21 cellular contexts compared by ENCODE assay signal in the genomic region with DNA sequence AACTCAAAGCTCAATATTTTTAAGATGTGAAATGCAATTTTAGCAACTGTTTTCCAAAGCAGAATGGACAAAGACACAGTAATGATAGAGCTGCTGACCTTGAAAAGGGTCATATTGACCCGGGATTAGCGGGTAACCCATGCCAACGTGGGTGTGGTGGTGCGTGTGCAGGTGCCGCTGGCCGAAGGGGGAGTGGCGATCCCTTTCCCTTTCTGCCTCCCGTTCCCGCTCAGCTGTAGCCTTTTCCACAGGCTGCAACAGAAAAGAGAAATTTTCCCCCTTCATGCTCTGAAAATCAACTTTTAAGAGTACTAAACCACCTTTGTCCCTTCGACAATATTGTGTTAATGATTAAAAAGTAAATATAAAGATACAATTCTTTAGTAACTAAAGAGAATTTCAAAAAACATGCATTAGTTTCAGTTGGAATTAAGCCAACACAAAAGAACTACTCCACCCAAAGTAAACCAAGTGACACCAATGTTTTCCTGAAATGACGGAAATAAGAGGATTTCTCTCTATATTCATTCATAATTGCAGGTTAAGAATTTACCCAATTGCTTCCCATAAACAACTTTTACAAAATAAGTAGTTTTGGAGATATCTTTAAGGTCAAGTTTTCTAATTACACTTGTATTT.
DNase-seq lines count a peak whose midpoint lies in the region; ATAC-seq, FAIRE-seq and TF ChIP-seq lines count a peak whose summit lies in the region.
"Had no signal": no experiment of that assay in that cellular context is flagged by ENCODE, and none has a peak within 500 bp of the region (broad histone marks: within the 10 kb centered on the region; RNA-seq: fewer than 3 reads in every experiment).

No MANE protein-coding gene starts in this region.

- H3K4me1 Mint-ChIP-seq in WTC11 = peaks cover 70% of the 10 kb centered on the region
- H3K4me1 Mint-ChIP-seq: CD14-positive monocyte had no signal

- H3K27ac ChIP-seq in Karpas-422 (ENCODE audit: low read length) (peak overlapping the region; percentile 85), HepG2 (ENCODE audit: extremely low read length, insufficient read depth, low read length) (no peak overlapping the region), transverse colon (peak overlapping the region in 3 of 4 donors; percentile 21 to 59 (median 45))
- H3K27ac ChIP-seq: GM23248 had no signal

- TF ChIP-seq EP300 in HepG2 (IDR thresholded peaks at IDR 0.05; ENCODE audit: low read depth in 2 of 2, low read length in 2 of 2) (no peak), HepG2 (CRISPR knock-in tag; IDR thresholded peaks at IDR 0.05; ENCODE audit: borderline replicate concordance) (no peak), transverse colon (IDR thresholded peaks at IDR 0.05; ENCODE audit: low read depth) (no peak)

- no peak overlapping the region for H3K4me3 Mint-ChIP-seq in WTC11
- H3K4me3 Mint-ChIP-seq: activated CD8-positive, alpha-beta T cell treated with anti-CD3 and anti-CD28 coated beads, Interleukin-2, amount 10 ng/mL, durations not matched to agents 7 days and 5 days; activated T-cell treated with anti-CD3 and anti-CD28 coated beads, Interleukin-2, amount 50 U/mL, for 24 hours; naive thymus-derived CD4-positive, alpha-beta T cell; stimulated activated naive B cell treated with anti-CD40 and anti-IgM and Interleukin-4, amounts not matched to agents 10 μg/mL and 1 μg/mL and 100 μg/mL, for 72 hours had no signal

- H3K4me1 ChIP-seq in Karpas-422 (ENCODE audit: low read length) (peaks cover 49% of the 10 kb centered on the region), HepG2 (ENCODE audit: insufficient read depth, low read length) (peaks cover 46% of the 10 kb centered on the region), transverse colon (peaks cover 0 to 17% (median 2%) of the 10 kb centered on the region in 4 donors)

- CTCF ChIA-PET in WTC11 (lab: Charles Lee) = interaction anchor here (1.6 kb wide), 1 partner anchor 19 kb away, joined by 4 read pairs; no protein-coding TSS in a partner anchor
- CTCF ChIA-PET in HepG2 (lab: Yijun Ruan, JAX; ENCODE audit: low intra/inter-chr PET ratio, low total read pairs) = no interaction called here

- TF ChIP-seq CTCF in WTC11 (IDR thresholded peaks at IDR 0.05) (no peak), HepG2 (CRISPR knock-in tag; IDR thresholded peaks at IDR 0.05) (no peak), transverse colon (IDR thresholded peaks at IDR 0.05) (no peak)

- in situ Hi-C loops in HepG2 (cut with HindIII; ENCODE audit: extremely low pct_ligation_motif_present, low pct_unique_long_range_greater_than_20kb) = no loop called here
- in situ Hi-C loops in transverse colon (cut with MboI; ENCODE audit: low pct_ligation_motif_present in 1 of 4, low pct_unique_long_range_greater_than_20kb in 1 of 4, low sequenced_read_pairs in 3 of 4) = no loop called here

- no peak for TF ChIP-seq RAD21 in HepG2 (CRISPR knock-in tag; IDR thresholded peaks at IDR 0.05)

- H3K4me2 ChIP-seq in Karpas-422 (ENCODE audit: low read depth, low read length, poor library complexity, severe bottlenecking) (peak overlapping the region; percentile 48), HepG2 (ENCODE audit: low read depth, low read length) (peak overlapping the region; percentile 52)

- intact Hi-C loops in HepG2 (cut with micrococcal nuclease; ENCODE audit: unreplicated experiment) (loop anchor here (1.0 kb wide), 1 partner anchor 10 kb away; no protein-coding TSS in a partner anchor), transverse colon (cut with DNase I; ENCODE audit: low total_unique reads) (no loop called here)

- H3K9me3 ChIP-seq in Karpas-422 (ENCODE audit: low read length) (no peaks in the 10 kb centered on the region), HepG2 (ENCODE audit: low read length) (no peaks in the 10 kb centered on the region), transverse colon (no peaks in the 10 kb centered on the region), MG63 (no peaks in the 10 kb centered on the region)

- WGBS in HepG2 (ENCODE audit: low lambda C conversion rate) = 15% methylated on average over 8 of the region's 11 CpGs
- 45 to 64% methylated on average over 11 of the region's 11 CpGs for WGBS in transverse colon (ENCODE audit: low coverage in 1 of 2), 2 donors

- peaks cover 25% of the 10 kb centered on the region for H3K36me3 Mint-ChIP-seq in WTC11
- H3K36me3 Mint-ChIP-seq: CD14-positive monocyte; naive thymus-derived CD4-positive, alpha-beta T cell had no signal

- BruUV-seq in HepG2 (replicated peaks; lab: Mats Ljungman, UMichigan) = no TSS peak

- H3K36me3 ChIP-seq in Karpas-422 (ENCODE audit: insufficient read depth, low read length) (no peaks in the 10 kb centered on the region), HepG2 (replicated peaks in 1 of 2; ENCODE audit: control insufficient read depth in 1 of 2, insufficient read depth in 2 of 2, low read length in 2 of 2) (no peaks in the 10 kb centered on the region), transverse colon (no peaks in the 10 kb centered on the region), MG63 (peaks cover 31% of the 10 kb centered on the region)

- H3K9ac ChIP-seq in Karpas-422 (ENCODE audit: low read length) (no peak overlapping the region), HepG2 (ENCODE audit: insufficient read depth, low read depth, low read length) (no peak overlapping the region)
- H3K9ac ChIP-seq: GM23248 had no signal

- H3K27me3 Mint-ChIP-seq in WTC11 (ENCODE audit: low read depth) = no peaks in the 10 kb centered on the region; the same call in 1 of the 2 replicates

- POLR2A ChIA-PET in WTC11 (lab: Charles Lee) (no interaction called here), HepG2 (lab: Yijun Ruan, JAX) (interaction anchor here (1.1 to 1.9 kb wide), 2 partner anchors 10 to 12 kb away, joined by 3 to 7 read pairs; no protein-coding TSS in a partner anchor)

- H3K79me2 ChIP-seq in Karpas-422 (ENCODE audit: low read length) (no peaks in the 10 kb centered on the region), HepG2 (ENCODE audit: insufficient read depth, low read length) (no peaks in the 10 kb centered on the region)

- no peaks in the 10 kb centered on the region for H3K27me3 ChIP-seq in Karpas-422 (ENCODE audit: low read length)
- H3K27me3 ChIP-seq in HepG2 (ENCODE audit: control insufficient read depth in 1 of 2, insufficient read depth in 2 of 2, low read length in 2 of 2) = no peaks in the 10 kb centered on the region
- no peaks in the 10 kb centered on the region for H3K27me3 ChIP-seq in transverse colon
- H3K27me3 ChIP-seq in MG63 = no peaks in the 10 kb centered on the region

- H3K27ac Mint-ChIP-seq in WTC11 = 0 out of 2 replicates have a peak overlapping the region, but pooled peaks have one; percentile 29
- H3K27ac Mint-ChIP-seq: activated CD8-positive, alpha-beta T cell treated with anti-CD3 and anti-CD28 coated beads, Interleukin-2, amount 10 ng/mL, durations not matched to agents 7 days and 5 days; activated T-cell treated with anti-CD3 and anti-CD28 coated beads, Interleukin-2, amount 50 U/mL, for 24 hours; CD14-positive monocyte; naive thymus-derived CD4-positive, alpha-beta T cell; stimulated activated naive B cell treated with anti-CD40 and anti-IgM and Interleukin-4, amounts not matched to agents 10 μg/mL and 1 μg/mL and 100 μg/mL, for 72 hours had no signal

- no peak for DNase-seq in Karpas-422
- no peak for DNase-seq in WTC11 (ENCODE audit: low spot score)
- no peak for DNase-seq in HepG2 (ENCODE audit: low spot score)
- DNase-seq in transverse colon = peak; percentile 54
- DNase-seq in MG63 = no peak
- DNase-seq in NCI-H774 (lab: John Stamatoyannopoulos, UW) = no peak
- no peak for DNase-seq in CD1c-positive myeloid dendritic cell (ENCODE audit: extremely low spot score)
- DNase-seq: activated CD8-positive, alpha-beta T cell treated with anti-CD3 and anti-CD28 coated beads, Interleukin-2, amount 10 ng/mL, durations not matched to agents 7 days and 5 days; activated gamma-delta T cell treated with Interleukin-2 at 50 U/mL for 16 hours; activated T-cell treated with anti-CD3 and anti-CD28 coated beads, Interleukin-2, amount 50 U/mL, for 24 hours; effector CD4-positive, alpha-beta T cell; GM23248; KG1; left cardiac atrium; MV-4-11; naive thymus-derived CD4-positive, alpha-beta T cell; NCI-H187 treated with DMSO at 0.1 percent for 48 hours; stimulated activated CD4-positive, alpha-beta T cell treated with anti-CD3 and anti-CD28 coated beads, Interleukin-4, amount 100 ng/mL, for 1 hour; stimulated activated naive B cell treated with anti-CD40 and anti-IgM and Interleukin-4, amounts not matched to agents 10 μg/mL and 1 μg/mL and 100 μg/mL, for 72 hours had no signal

- TF ChIP-seq POLR2A in HepG2 (IDR thresholded peaks at IDR 0.05; ENCODE audit: insufficient read depth in 1 of 2, low read depth in 2 of 2, low read length in 2 of 2) (no peak), transverse colon (IDR thresholded peaks at IDR 0.05) (no peak)

- no peaks in the 10 kb centered on the region for H3K9me2 ChIP-seq in Karpas-422 (replicated peaks; ENCODE audit: insufficient read depth, low read length)

- FAIRE-seq in HepG2 (lab: Jason Lieb, UNC) = no peak
- FAIRE-seq: HTR-8/SVneo had no signal

- ATAC-seq in WTC11 = no peak
- peak; percentile 70 for ATAC-seq in HepG2
- ATAC-seq: activated CD8-positive, alpha-beta T cell treated with anti-CD3 and anti-CD28 coated beads, Interleukin-2, amount 10 ng/mL, durations not matched to agents 7 days and 5 days; naive thymus-derived CD4-positive, alpha-beta T cell had no signal

- no peak overlapping the region for H3K4me3 ChIP-seq in Karpas-422 (ENCODE audit: low read length)
- 0 out of 6 replicates have a peak overlapping the region, but pooled peaks of 1 of the 3 experiments have one; percentile 23 for H3K4me3 ChIP-seq in HepG2 (replicated peaks in 1 of 3; ENCODE audit: insufficient read depth in 1 of 3, low read depth in 2 of 3, low read length in 3 of 3)
- no peak overlapping the region for H3K4me3 ChIP-seq in transverse colon
- H3K4me3 ChIP-seq in MG63 = no peak overlapping the region
- H3K4me3 ChIP-seq: GM23248 had no signal

- H4K20me1 ChIP-seq in Karpas-422 (ENCODE audit: insufficient read depth, low read depth, low read length) (no peaks in the 10 kb centered on the region), HepG2 (ENCODE audit: insufficient read depth, low read length) (no peaks in the 10 kb centered on the region)

- no peaks in the 10 kb centered on the region for H3K9me3 Mint-ChIP-seq in WTC11
- H3K9me3 Mint-ChIP-seq: activated T-cell treated with anti-CD3 and anti-CD28 coated beads, Interleukin-2, amount 50 U/mL, for 24 hours; CD14-positive monocyte; stimulated activated naive B cell treated with anti-CD40 and anti-IgM and Interleukin-4, amounts not matched to agents 10 μg/mL and 1 μg/mL and 100 μg/mL, for 72 hours had no signal

- H2AFZ ChIP-seq in Karpas-422 (ENCODE audit: low read length) (no peak overlapping the region), HepG2 (ENCODE audit: low read length) (no peak overlapping the region)
- H2AFZ ChIP-seq: GM23248 had no signal

TF ChIP-seq in WTC11, 78 proteins besides CTCF, POLR2A, EP300 and RAD21 (continues in another document):
- TF ChIP-seq NFE2L1 (CRISPR knock-in tag; IDR thresholded peaks at IDR 0.05) (no peak), OVOL2 (CRISPR knock-in tag; IDR thresholded peaks at IDR 0.05; ENCODE audit: borderline replicate concordance) (no peak)
